ENCODE assay signal across 17 cellular contexts in genomic region chr5:74122175-74122574, GRCh38.
"Had no signal": no experiment of that assay in that cellular context is flagged by ENCODE, and none has a peak within 500 bp of the region (broad histone marks: within the 10 kb centered on the region; RNA-seq: fewer than 3 reads in every experiment).

No MANE protein-coding gene starts in this region.

- H3K4me2 ChIP-seq: neural progenitor cell had no signal

- H3K27me3 Mint-ChIP-seq: activated CD4-positive, alpha-beta T cell treated with anti-CD3 and anti-CD28 coated beads, Interleukin-2, amount 10 ng/mL, durations not matched to agents 24 days and 14 days; activated naive CD4-positive, alpha-beta T cell treated with anti-CD3 and anti-CD28 coated beads, Interleukin-2, amount 50 U/mL, for 24 hours; effector memory CD8-positive, alpha-beta T cell had no signal

- H3K36me3 ChIP-seq: neural progenitor cell, ovary, sigmoid colon, upper lobe of left lung had no signal

- DNase-seq: activated B cell treated with CpG ODN at 0.5 μM for 24 hours; activated CD4-positive, alpha-beta T cell treated with anti-CD3 and anti-CD28 coated beads, Interleukin-2, amount 10 ng/mL, durations not matched to agents 24 days and 14 days; body of pancreas; cortex of kidney; effector memory CD8-positive, alpha-beta T cell; erythroblast; hippocampal formation; left ventricle myocardium superior; ovary; sigmoid colon; stimulated activated CD4-positive, alpha-beta T cell treated with anti-CD3 and anti-CD28 coated beads, Interleukin-4, amount 100 ng/mL, for 24 hours; T1000; upper lobe of left lung had no signal

- H3K9me3 Mint-ChIP-seq: activated B cell treated with CpG ODN at 0.5 μM for 24 hours; activated CD4-positive, alpha-beta T cell treated with anti-CD3 and anti-CD28 coated beads, Interleukin-2, amount 10 ng/mL, durations not matched to agents 24 days and 14 days; activated naive CD4-positive, alpha-beta T cell treated with anti-CD3 and anti-CD28 coated beads, Interleukin-2, amount 50 U/mL, for 24 hours; central memory CD8-positive, alpha-beta T cell; effector memory CD8-positive, alpha-beta T cell; stimulated activated naive CD8-positive, alpha-beta T cell treated with anti-CD3 and anti-CD28 coated beads, Interleukin-15, Interleukin-2, amounts not matched to agents 100 ng/mL and 50 ng/mL, for 24 hours had no signal

- H3K27ac ChIP-seq: body of pancreas, neural progenitor cell, sigmoid colon, upper lobe of left lung had no signal

- H3K36me3 Mint-ChIP-seq: activated naive CD4-positive, alpha-beta T cell treated with anti-CD3 and anti-CD28 coated beads, Interleukin-2, amount 50 U/mL, for 24 hours; neural progenitor cell had no signal

- H2AFZ ChIP-seq: neural progenitor cell had no signal

- H3K9me3 ChIP-seq: body of pancreas, ovary, upper lobe of left lung had no signal

- H3K4me3 Mint-ChIP-seq: activated B cell treated with CpG ODN at 0.5 μM for 24 hours; activated CD4-positive, alpha-beta T cell treated with anti-CD3 and anti-CD28 coated beads, Interleukin-2, amount 10 ng/mL, durations not matched to agents 24 days and 14 days; activated naive CD4-positive, alpha-beta T cell treated with anti-CD3 and anti-CD28 coated beads, Interleukin-2, amount 50 U/mL, for 24 hours; central memory CD8-positive, alpha-beta T cell; effector memory CD8-positive, alpha-beta T cell; neural progenitor cell; stimulated activated naive CD8-positive, alpha-beta T cell treated with anti-CD3 and anti-CD28 coated beads, Interleukin-15, Interleukin-2, amounts not matched to agents 100 ng/mL and 50 ng/mL, for 24 hours had no signal

- H3K9ac ChIP-seq: neural progenitor cell had no signal

- H3K4me3 ChIP-seq: body of pancreas, neural progenitor cell, ovary, sigmoid colon, upper lobe of left lung had no signal

- H3K4me1 ChIP-seq: body of pancreas, neural progenitor cell, sigmoid colon had no signal

- H3K4me1 Mint-ChIP-seq: activated B cell treated with CpG ODN at 0.5 μM for 24 hours; activated CD4-positive, alpha-beta T cell treated with anti-CD3 and anti-CD28 coated beads, Interleukin-2, amount 10 ng/mL, durations not matched to agents 24 days and 14 days; activated naive CD4-positive, alpha-beta T cell treated with anti-CD3 and anti-CD28 coated beads, Interleukin-2, amount 50 U/mL, for 24 hours; central memory CD8-positive, alpha-beta T cell had no signal

- H3K27ac Mint-ChIP-seq: activated B cell treated with CpG ODN at 0.5 μM for 24 hours; activated CD4-positive, alpha-beta T cell treated with anti-CD3 and anti-CD28 coated beads, Interleukin-2, amount 10 ng/mL, durations not matched to agents 24 days and 14 days; activated naive CD4-positive, alpha-beta T cell treated with anti-CD3 and anti-CD28 coated beads, Interleukin-2, amount 50 U/mL, for 24 hours; effector memory CD8-positive, alpha-beta T cell; neural progenitor cell; stimulated activated naive CD8-positive, alpha-beta T cell treated with anti-CD3 and anti-CD28 coated beads, Interleukin-15, Interleukin-2, amounts not matched to agents 100 ng/mL and 50 ng/mL, for 24 hours had no signal

- H3K27me3 ChIP-seq: body of pancreas, neural progenitor cell, ovary, sigmoid colon, upper lobe of left lung had no signal
